17 cellular contexts compared by ENCODE assay signal in genomic region chr7:1450431-1450830, GRCh38.
"Had no signal": no experiment of that assay in that cellular context is flagged by ENCODE, and none has a peak within 500 bp of the region (broad histone marks: within the 10 kb centered on the region; RNA-seq: fewer than 3 reads in every experiment).

No MANE protein-coding gene starts in this region.

- H3K27ac ChIP-seq: brain microvascular endothelial cell, parathyroid adenoma, tibial artery had no signal

- H3K27me3 ChIP-seq: brain microvascular endothelial cell, tibial artery had no signal

- H2AFZ ChIP-seq: parathyroid adenoma had no signal

- H3K9me3 ChIP-seq: tibial artery had no signal

- H3K27me3 Mint-ChIP-seq: activated CD4-positive, alpha-beta memory T cell treated with anti-CD3 and anti-CD28 coated beads, Interleukin-2, amount 10 ng/mL, durations not matched to agents 7 days and 5 days; activated T-helper 17 cell treated with anti-CD3 and anti-CD28 coated beads, Interleukin-2, amount 50 U/mL, for 72 hours; naive thymus-derived CD8-positive, alpha-beta T cell had no signal

- DNase-seq: activated CD4-positive, alpha-beta memory T cell treated with anti-CD3 and anti-CD28 coated beads, Interleukin-2, amount 10 ng/mL, durations not matched to agents 7 days and 5 days; activated CD4-positive, alpha-beta T cell treated with anti-CD3 and anti-CD28 coated beads for 48 hours; activated CD4-positive, CD25-positive, alpha-beta regulatory T cell; activated naive CD4-positive, alpha-beta T cell; activated T-cell treated with anti-CD3 and anti-CD28 coated beads, Interleukin-2, amount 50 U/mL, for 1 hour; anterior cingulate cortex; brain microvascular endothelial cell; central memory CD4-positive, alpha-beta T cell; left cardiac atrium; mesendoderm; naive thymus-derived CD8-positive, alpha-beta T cell; stimulated activated CD8-positive, alpha-beta memory T cell treated with anti-CD3 and anti-CD28 coated beads, Interleukin-4, amount 100 ng/mL, for 48 hours; stimulated activated naive CD4-positive, alpha-beta T cell treated with Interleukin-2 at 50 U/mL for 16 hours; T1000; tibial artery had no signal

- H3K4me3 Mint-ChIP-seq: activated CD4-positive, alpha-beta memory T cell treated with anti-CD3 and anti-CD28 coated beads, Interleukin-2, amount 10 ng/mL, durations not matched to agents 7 days and 5 days; activated T-helper 17 cell treated with anti-CD3 and anti-CD28 coated beads, Interleukin-2, amount 50 U/mL, for 72 hours; naive thymus-derived CD8-positive, alpha-beta T cell had no signal

- H3K36me3 Mint-ChIP-seq: naive thymus-derived CD8-positive, alpha-beta T cell had no signal

- H3K4me1 Mint-ChIP-seq: activated CD4-positive, alpha-beta memory T cell treated with anti-CD3 and anti-CD28 coated beads, Interleukin-2, amount 10 ng/mL, durations not matched to agents 7 days and 5 days; activated T-helper 17 cell treated with anti-CD3 and anti-CD28 coated beads, Interleukin-2, amount 50 U/mL, for 72 hours had no signal

- H3K79me2 ChIP-seq: parathyroid adenoma had no signal

- H3K27ac Mint-ChIP-seq: activated CD4-positive, alpha-beta memory T cell treated with anti-CD3 and anti-CD28 coated beads, Interleukin-2, amount 10 ng/mL, durations not matched to agents 7 days and 5 days; activated T-helper 17 cell treated with anti-CD3 and anti-CD28 coated beads, Interleukin-2, amount 50 U/mL, for 72 hours; naive thymus-derived CD8-positive, alpha-beta T cell had no signal

- H3K9me3 Mint-ChIP-seq: activated CD4-positive, alpha-beta memory T cell treated with anti-CD3 and anti-CD28 coated beads, Interleukin-2, amount 10 ng/mL, durations not matched to agents 7 days and 5 days; activated T-helper 17 cell treated with anti-CD3 and anti-CD28 coated beads, Interleukin-2, amount 50 U/mL, for 72 hours; naive thymus-derived CD8-positive, alpha-beta T cell had no signal

- ATAC-seq: activated T-helper 17 cell treated with anti-CD3 and anti-CD28 coated beads, Interleukin-2, amount 50 U/mL, for 72 hours; left cardiac atrium; naive thymus-derived CD8-positive, alpha-beta T cell had no signal

- H3K9ac ChIP-seq: parathyroid adenoma had no signal

- H3K4me3 ChIP-seq: tibial artery had no signal
